21 cellular contexts compared by ENCODE assay signal in genomic region chr15:94674251-94674650, GRCh38.
A peak's percentile ranks its signal among the peaks of the same experiment; 100 is the strongest.
DNase-seq lines count a peak whose midpoint lies in the region; ATAC-seq, FAIRE-seq and TF ChIP-seq lines count a peak whose summit lies in the region.
"Had no signal": no experiment of that assay in that cellular context is flagged by ENCODE, and none has a peak within 500 bp of the region (broad histone marks: within the 10 kb centered on the region; RNA-seq: fewer than 3 reads in every experiment).

No MANE protein-coding gene starts in this region.

- H3K4me1 ChIP-seq in lower lobe of right lung: peaks cover 27% of the 10 kb centered on the region
- H3K4me1 ChIP-seq in tibial artery: peaks cover 0 to 21% (median 11%) of the 10 kb centered on the region in 4 donors

- H3K4me3 ChIP-seq in bronchial epithelial cell (ENCODE audit: low read depth, low read length) (peak overlapping the region; percentile 2), lower lobe of right lung (peak overlapping the region; percentile 15), tibial artery (peak overlapping the region; percentile 5 to 17)
- H3K4me3 ChIP-seq: heart right ventricle had no signal

- no peaks in the 10 kb centered on the region for H3K4me1 Mint-ChIP-seq in T-helper 1 cell treated with Interleukin-12 subunit alpha and Interleukin-12 subunit beta and Interleukin-4 antibody, amounts not matched to agents 30 μg/mL and 1 μg/mL, for 36 hours (ENCODE audit: low read depth)
- H3K4me1 Mint-ChIP-seq: naive thymus-derived CD4-positive, alpha-beta T cell had no signal

- H3K27me3 Mint-ChIP-seq in T-helper 1 cell treated with Interleukin-12 subunit alpha and Interleukin-12 subunit beta and Interleukin-4 antibody, amounts not matched to agents 30 μg/mL and 1 μg/mL, for 36 hours (ENCODE audit: low read depth): peaks cover 65% of the 10 kb centered on the region

- no peaks in the 10 kb centered on the region for H3K27me3 ChIP-seq in bronchial epithelial cell (ENCODE audit: control insufficient read depth, insufficient read depth, low read length)
- H3K27me3 ChIP-seq in lower lobe of right lung (ENCODE audit: low read depth): no peaks in the 10 kb centered on the region
- no peaks in the 10 kb centered on the region for H3K27me3 ChIP-seq in tibial artery

- no peak for ATAC-seq in lower lobe of right lung
- ATAC-seq in HG03565 (IDR thresholded peaks at IDR 0.05; ENCODE audit: unreplicated experiment): no peak
- no peak for ATAC-seq in HG03025 (IDR thresholded peaks at IDR 0.05; ENCODE audit: low FRiP score, unreplicated experiment)
- ATAC-seq: heart right ventricle; left lobe of liver; naive thymus-derived CD4-positive, alpha-beta T cell; stimulated activated naive CD8-positive, alpha-beta T cell treated with anti-CD3 and anti-CD28 coated beads, Interleukin-15, Interleukin-2, amounts not matched to agents 100 U/mL and 50 U/mL, for 24 hours had no signal

- peak overlapping the region; percentile 37 for H3K4me3 Mint-ChIP-seq in T-helper 1 cell treated with Interleukin-12 subunit alpha and Interleukin-12 subunit beta and Interleukin-4 antibody, amounts not matched to agents 30 μg/mL and 1 μg/mL, for 36 hours
- H3K4me3 Mint-ChIP-seq: endodermal cell had no signal

- DNase-seq in T-helper 1 cell: no peak
- DNase-seq in bronchial epithelial cell (ENCODE audit: low read depth): peak; percentile 87
- no peak for DNase-seq in lower lobe of right lung
- DNase-seq in tibial artery: peak in 1 of 2 donors; percentile 71
- DNase-seq in amniotic stem cell (lab: John Stamatoyannopoulos, UW): no peak
- DNase-seq: activated CD8-positive, alpha-beta memory T cell treated with anti-CD3 and anti-CD28 coated beads for 24 hours; activated effector memory CD4-positive, alpha-beta T cell treated with anti-CD3 and anti-CD28 coated beads, Interleukin-2, amount 50 U/mL, for 16 hours; endodermal cell; HCEC 1CT; heart right ventricle; naive thymus-derived CD4-positive, alpha-beta T cell; NCI-H2029 treated with DMSO at 0.1 percent for 48 hours; NCI-H748 treated with DMSO at 0.1 percent for 48 hours; stimulated activated naive CD8-positive, alpha-beta T cell treated with anti-CD3 and anti-CD28 coated beads, Interleukin-15, Interleukin-2, amounts not matched to agents 100 U/mL and 50 U/mL, for 24 hours had no signal

- no peaks in the 10 kb centered on the region for H3K36me3 ChIP-seq in bronchial epithelial cell (ENCODE audit: control insufficient read depth, insufficient read depth, low read length)
- no peaks in the 10 kb centered on the region for H3K36me3 ChIP-seq in lower lobe of right lung
- no peaks in the 10 kb centered on the region for H3K36me3 ChIP-seq in tibial artery
- H3K36me3 ChIP-seq: heart right ventricle had no signal

- H3K27ac ChIP-seq in lower lobe of right lung: no peak overlapping the region
- peak overlapping the region; percentile 30 to 42 for H3K27ac ChIP-seq in tibial artery
- H3K27ac ChIP-seq: 22Rv1, heart right ventricle had no signal

- no peaks in the 10 kb centered on the region for H3K9me3 ChIP-seq in lower lobe of right lung
- no peaks in the 10 kb centered on the region for H3K9me3 ChIP-seq in tibial artery
- H3K9me3 ChIP-seq: heart right ventricle had no signal

- TF ChIP-seq CTCF in bronchial epithelial cell (IDR thresholded peaks at IDR 0.05; ENCODE audit: insufficient read depth, low read length, severe bottlenecking) (peak; percentile 1), lower lobe of right lung (IDR thresholded peaks at IDR 0.05) (no peak), tibial artery (IDR thresholded peaks at IDR 0.05) (no peak)

- no peaks in the 10 kb centered on the region for H3K9me3 Mint-ChIP-seq in T-helper 1 cell treated with Interleukin-12 subunit alpha and Interleukin-12 subunit beta and Interleukin-4 antibody, amounts not matched to agents 30 μg/mL and 1 μg/mL, for 36 hours
- H3K9me3 Mint-ChIP-seq: endodermal cell; naive thymus-derived CD4-positive, alpha-beta T cell had no signal

- no peaks in the 10 kb centered on the region for H3K36me3 Mint-ChIP-seq in T-helper 1 cell treated with Interleukin-12 subunit alpha and Interleukin-12 subunit beta and Interleukin-4 antibody, amounts not matched to agents 30 μg/mL and 1 μg/mL, for 36 hours (ENCODE audit: low read depth)
- H3K36me3 Mint-ChIP-seq: naive thymus-derived CD4-positive, alpha-beta T cell had no signal

- intact Hi-C loops in lower lobe of right lung (cut with DNase I): no loop called here
- intact Hi-C loops in tibial artery (cut with DNase I; ENCODE audit: low total_unique reads): loop anchor here (10.0 kb wide), 2 partner anchors 581 to 1681 kb away; no protein-coding TSS in a partner anchor

- H3K27ac Mint-ChIP-seq in T-helper 1 cell treated with Interleukin-12 subunit alpha and Interleukin-12 subunit beta and Interleukin-4 antibody, amounts not matched to agents 30 μg/mL and 1 μg/mL, for 36 hours: no peak overlapping the region
- H3K27ac Mint-ChIP-seq: endodermal cell; naive thymus-derived CD4-positive, alpha-beta T cell had no signal

- peak; percentile 79 for FAIRE-seq in bronchial epithelial cell (lab: Jason Lieb, UNC)
- FAIRE-seq: GM18507, TTC549 had no signal
